In the genomic region with DNA sequence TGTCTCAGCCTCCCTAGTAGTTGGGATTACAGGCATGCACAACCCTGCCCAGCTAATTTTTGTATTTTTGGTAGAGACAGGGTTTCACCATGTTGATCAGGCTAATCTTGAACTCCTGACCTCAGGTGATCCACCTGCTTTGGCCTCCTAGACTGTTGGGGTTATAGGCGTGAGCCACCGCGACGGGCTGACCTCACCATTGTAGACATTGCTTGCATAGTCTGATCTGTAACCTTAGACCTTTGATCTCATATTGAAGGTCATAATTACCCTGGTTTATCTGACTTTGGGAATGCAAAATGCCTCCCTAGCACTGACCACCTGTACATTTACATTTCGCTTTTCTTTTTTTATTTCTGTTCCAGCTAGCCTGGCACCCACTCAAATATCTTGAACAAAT, we compare ENCODE assay signal across 35 cellular contexts. TPM values are rescaled to one million over a fixed set of nuclear protein-coding genes. Genes with fewer than 3 reads are reported as not detected.
"Had no signal": no experiment of that assay in that cellular context is flagged by ENCODE, and none has a peak within 500 bp of the region (broad histone marks: within the 10 kb centered on the region; RNA-seq: fewer than 3 reads in every experiment).

No MANE protein-coding gene starts in this region.

- DNase-seq: activated B cell treated with CpG ODN at 0.5 μM for 24 hours; activated CD4-positive, alpha-beta memory T cell treated with anti-CD3 and anti-CD28 coated beads for 36 hours; activated CD4-positive, alpha-beta T cell treated with anti-CD3 and anti-CD28 coated beads for 4 hours; activated CD4-positive, alpha-beta T cell treated with anti-CD3 and anti-CD28 coated beads, Interleukin-2, amount 50 U/mL, for 1 hour; activated CD4-positive, CD25-positive, alpha-beta regulatory T cell treated with anti-CD3 and anti-CD28 coated beads, Interleukin-2, amount 50 U/mL, for 72 hours; activated CD8-positive, alpha-beta memory T cell treated with anti-CD3 and anti-CD28 coated beads, Interleukin-2, amount 50 U/mL, for 4 hours; activated effector memory CD4-positive, alpha-beta T cell treated with Interleukin-2 at 50 U/mL for 16 hours; activated naive CD4-positive, alpha-beta T cell treated with anti-CD3 and anti-CD28 coated beads, Interleukin-2, amount 10 ng/mL, durations not matched to agents 7 days and 5 days; activated naive CD8-positive, alpha-beta T cell treated with anti-CD3 and anti-CD28 coated beads, Interleukin-2, amount 50 U/mL, for 24 hours; activated T-cell treated with anti-CD3 and anti-CD28 coated beads for 4 hours; activated T-cell treated with anti-CD3 and anti-CD28 coated beads, Interleukin-2, amount 50 U/mL, for 4 hours; anterior cingulate cortex; central memory CD4-positive, alpha-beta T cell; NCI-H1105 treated with DMSO at 0.1 percent for 48 hours; NCI-H1436 treated with DMSO at 0.1 percent for 48 hours; NCI-H1694 treated with DMSO at 0.1 percent for 48 hours; NCI-H2029; NCI-H345; NCI-H524 treated with DMSO at 0.1 percent for 48 hours; PC-3; SIG-M5; T-cell; T-helper 2 cell; T-helper 9 cell had no signal

- H3K4me1 Mint-ChIP-seq: brain, T-cell had no signal

- FAIRE-seq: K562, RCC 7860 had no signal

- H3K4me3 ChIP-seq: K562 had no signal

- H3K4me3 Mint-ChIP-seq: activated B cell treated with CpG ODN at 0.5 μM for 24 hours; activated CD4-positive, alpha-beta memory T cell treated with anti-CD3 and anti-CD28 coated beads for 36 hours; activated naive CD4-positive, alpha-beta T cell treated with anti-CD3 and anti-CD28 coated beads, Interleukin-2, amount 10 ng/mL, durations not matched to agents 7 days and 5 days; activated naive CD8-positive, alpha-beta T cell; activated naive CD8-positive, alpha-beta T cell treated with anti-CD3 and anti-CD28 coated beads, Interleukin-2, amount 50 U/mL, for 24 hours; activated T-cell treated with anti-CD3 and anti-CD28 coated beads, Interleukin-2, amount 50 U/mL, for 4 hours; activated T-helper 1 cell treated with anti-CD3 and anti-CD28 coated beads, Interleukin-12 subunit alpha, Interleukin-12 subunit beta, Interleukin-2, Interleukin-4 antibody, amounts not matched to agents 30 ng/mL and 10 ng/mL and 1 ng/mL, durations not matched to agents 14 hours and 24 hours and 36 hours; brain; T-cell had no signal

- H3K27ac Mint-ChIP-seq: activated B cell treated with CpG ODN at 0.5 μM for 24 hours; activated CD4-positive, alpha-beta memory T cell treated with anti-CD3 and anti-CD28 coated beads for 36 hours; activated naive CD4-positive, alpha-beta T cell treated with anti-CD3 and anti-CD28 coated beads, Interleukin-2, amount 10 ng/mL, durations not matched to agents 7 days and 5 days; activated naive CD8-positive, alpha-beta T cell; activated naive CD8-positive, alpha-beta T cell treated with anti-CD3 and anti-CD28 coated beads, Interleukin-2, amount 50 U/mL, for 24 hours; activated T-helper 1 cell treated with anti-CD3 and anti-CD28 coated beads, Interleukin-12 subunit alpha, Interleukin-12 subunit beta, Interleukin-2, Interleukin-4 antibody, amounts not matched to agents 30 ng/mL and 10 ng/mL and 1 ng/mL, durations not matched to agents 14 hours and 24 hours and 36 hours; T-cell had no signal

- H3K9me3 Mint-ChIP-seq: activated B cell treated with CpG ODN at 0.5 μM for 24 hours; activated CD4-positive, alpha-beta memory T cell treated with anti-CD3 and anti-CD28 coated beads for 36 hours; activated naive CD4-positive, alpha-beta T cell treated with anti-CD3 and anti-CD28 coated beads, Interleukin-2, amount 10 ng/mL, durations not matched to agents 7 days and 5 days; activated naive CD8-positive, alpha-beta T cell treated with anti-CD3 and anti-CD28 coated beads, Interleukin-2, amount 50 U/mL, for 24 hours; activated T-cell treated with anti-CD3 and anti-CD28 coated beads, Interleukin-2, amount 50 U/mL, for 4 hours; activated T-helper 1 cell treated with anti-CD3 and anti-CD28 coated beads, Interleukin-12 subunit alpha, Interleukin-12 subunit beta, Interleukin-2, Interleukin-4 antibody, amounts not matched to agents 30 ng/mL and 10 ng/mL and 1 ng/mL, durations not matched to agents 14 hours and 24 hours and 36 hours; brain; T-cell had no signal

- H3K27ac ChIP-seq: RWPE1, VCaP had no signal

- H3K36me3 Mint-ChIP-seq: activated CD4-positive, alpha-beta memory T cell treated with anti-CD3 and anti-CD28 coated beads for 36 hours; activated naive CD4-positive, alpha-beta T cell treated with anti-CD3 and anti-CD28 coated beads, Interleukin-2, amount 10 ng/mL, durations not matched to agents 7 days and 5 days; activated naive CD8-positive, alpha-beta T cell; brain; T-cell had no signal

RNA-seq across cellular contexts. Expression of gene ADGRG7, which starts 31.2 kb away (rescaled TPM):
- total RNA-seq: activated B cell treated with CpG ODN at 0.5 μM for 24 hours; activated CD4-positive, alpha-beta memory T cell treated with anti-CD3 and anti-CD28 coated beads for 36 hours; activated T-cell treated with anti-CD3 and anti-CD28 coated beads, Interleukin-2, amount 50 U/mL, for 4 hours; activated T-helper 1 cell treated with anti-CD3 and anti-CD28 coated beads, Interleukin-12 subunit alpha, Interleukin-12 subunit beta, Interleukin-2, Interleukin-4 antibody, amounts not matched to agents 30 ng/mL and 10 ng/mL and 1 ng/mL, durations not matched to agents 14 hours and 24 hours and 36 hours; K562; M059J; NCI-H460; PC-3; Right ventricle myocardium inferior; SK-MEL-5; T-cell had no signal
